38 cellular contexts compared by ENCODE assay signal in genomic region chr5:86780018-86780417, GRCh38.
"Had no signal": no experiment of that assay in that cellular context is flagged by ENCODE, and none has a peak within 500 bp of the region (broad histone marks: within the 10 kb centered on the region; RNA-seq: fewer than 3 reads in every experiment).

No MANE protein-coding gene starts in this region.

- H3K27ac ChIP-seq: adrenal gland, ascending aorta, body of pancreas, brain microvascular endothelial cell, breast epithelium, cardiac muscle cell had no signal

- H3K9me3 Mint-ChIP-seq: activated naive CD4-positive, alpha-beta T cell treated with anti-CD3 and anti-CD28 coated beads, Interleukin-2, amount 10 ng/mL, durations not matched to agents 7 days and 5 days; activated naive CD8-positive, alpha-beta T cell treated with anti-CD3 and anti-CD28 coated beads for 36 hours; activated naive CD8-positive, alpha-beta T cell treated with anti-CD3 and anti-CD28 coated beads, Interleukin-2, amount 10 ng/mL, durations not matched to agents 7 days and 5 days; activated T-cell treated with anti-CD3 and anti-CD28 coated beads, Interleukin-2, amount 50 U/mL, for 24 hours; activated T-cell treated with anti-CD3 and anti-CD28 coated beads, Interleukin-2, amount 50 U/mL, for 4 hours; activated T-helper 17 cell treated with anti-CD3 and anti-CD28 coated beads, Interleukin-2, amount 50 U/mL, for 72 hours; activated T-helper 2 cell treated with anti-CD3 and anti-CD28 coated beads, Interferon-gamma antibody, Interleukin-2, Interleukin-4, amounts not matched to agents 10 μg/mL and 5 μg/mL and 100 μg/mL, durations not matched to agents 14 hours and 24 hours and 36 hours had no signal

- H3K4me1 Mint-ChIP-seq: activated naive CD4-positive, alpha-beta T cell treated with anti-CD3 and anti-CD28 coated beads, Interleukin-2, amount 10 ng/mL, durations not matched to agents 7 days and 5 days; activated naive CD4-positive, alpha-beta T cell treated with anti-CD3 and anti-CD28 coated beads, Interleukin-2, amount 50 U/mL, for 24 hours; activated naive CD8-positive, alpha-beta T cell treated with anti-CD3 and anti-CD28 coated beads for 36 hours; activated naive CD8-positive, alpha-beta T cell treated with anti-CD3 and anti-CD28 coated beads, Interleukin-2, amount 10 ng/mL, durations not matched to agents 7 days and 5 days; activated naive CD8-positive, alpha-beta T cell treated with anti-CD3 and anti-CD28 coated beads, Interleukin-2, amount 50 U/mL, for 24 hours; activated T-helper 17 cell treated with anti-CD3 and anti-CD28 coated beads, Interleukin-2, amount 50 U/mL, for 72 hours; brain had no signal

- H3K9me3 ChIP-seq: adrenal gland, ascending aorta, body of pancreas had no signal

- ATAC-seq: activated naive CD4-positive, alpha-beta T cell treated with anti-CD3 and anti-CD28 coated beads, Interleukin-2, amount 50 U/mL, for 72 hours; activated naive CD8-positive, alpha-beta T cell treated with anti-CD3 and anti-CD28 coated beads, Interleukin-2, amount 50 U/mL, for 24 hours; activated T-cell treated with anti-CD3 and anti-CD28 coated beads, Interleukin-2, amount 50 U/mL, for 4 hours; activated T-cell treated with anti-CD3 and anti-CD28 coated beads, Interleukin-2, amount 50 U/mL, for 72 hours; activated T-helper 17 cell treated with anti-CD3 and anti-CD28 coated beads, Interleukin-2, amount 50 U/mL, for 72 hours; body of pancreas had no signal

- H3K36me3 ChIP-seq: adrenal gland, ascending aorta, brain microvascular endothelial cell, breast epithelium, cardiac muscle cell had no signal

- H3K4me1 ChIP-seq: adrenal gland, ascending aorta, body of pancreas, breast epithelium had no signal

- DNase-seq: activated effector memory CD4-positive, alpha-beta T cell treated with anti-CD3 and anti-CD28 coated beads, Interleukin-2, amount 50 U/mL, for 16 hours; activated effector memory CD4-positive, alpha-beta T cell treated with Interleukin-2 at 50 U/mL for 16 hours; activated gamma-delta T cell; activated gamma-delta T cell treated with Interleukin-2 at 50 U/mL for 16 hours; activated naive CD4-positive, alpha-beta T cell; activated naive CD4-positive, alpha-beta T cell treated with anti-CD3 and anti-CD28 coated beads for 36 hours; activated naive CD4-positive, alpha-beta T cell treated with anti-CD3 and anti-CD28 coated beads, Interleukin-2, amount 10 ng/mL, durations not matched to agents 7 days and 5 days; activated naive CD4-positive, alpha-beta T cell treated with anti-CD3 and anti-CD28 coated beads, Interleukin-2, amount 50 U/mL, for 16 hours; activated naive CD4-positive, alpha-beta T cell treated with Interleukin-2 at 50 U/mL for 16 hours; activated naive CD8-positive, alpha-beta T cell treated with anti-CD3 and anti-CD28 coated beads for 36 hours; activated naive CD8-positive, alpha-beta T cell treated with anti-CD3 and anti-CD28 coated beads, Interleukin-2, amount 10 ng/mL, durations not matched to agents 7 days and 5 days; activated naive CD8-positive, alpha-beta T cell treated with anti-CD3 and anti-CD28 coated beads, Interleukin-2, amount 50 U/mL, for 24 hours; activated T-cell treated with anti-CD3 and anti-CD28 coated beads, Interleukin-2, amount 50 U/mL, for 1 hour; activated T-cell treated with anti-CD3 and anti-CD28 coated beads, Interleukin-2, amount 50 U/mL, for 24 hours; activated T-cell treated with anti-CD3 and anti-CD28 coated beads, Interleukin-2, amount 50 U/mL, for 4 hours; activated T-cell treated with anti-CD3 and anti-CD28 coated beads, Interleukin-2, amount 50 U/mL, for 48 hours; activated T-cell treated with anti-CD3 and anti-CD28 coated beads, Interleukin-2, amount 50 U/mL, for 72 hours; adrenal gland; amniotic stem cell; amygdala; anterior cingulate cortex; aorta; body of pancreas; brain microvascular endothelial cell; caudate nucleus; central memory CD4-positive, alpha-beta T cell; cerebellar nuclear complex had no signal

- H3K4me3 Mint-ChIP-seq: activated naive CD4-positive, alpha-beta T cell treated with anti-CD3 and anti-CD28 coated beads for 36 hours; activated naive CD4-positive, alpha-beta T cell treated with anti-CD3 and anti-CD28 coated beads, Interleukin-2, amount 10 ng/mL, durations not matched to agents 7 days and 5 days; activated naive CD4-positive, alpha-beta T cell treated with anti-CD3 and anti-CD28 coated beads, Interleukin-2, amount 50 U/mL, for 24 hours; activated naive CD8-positive, alpha-beta T cell; activated naive CD8-positive, alpha-beta T cell treated with anti-CD3 and anti-CD28 coated beads for 36 hours; activated naive CD8-positive, alpha-beta T cell treated with anti-CD3 and anti-CD28 coated beads, Interleukin-2, amount 10 ng/mL, durations not matched to agents 7 days and 5 days; activated naive CD8-positive, alpha-beta T cell treated with anti-CD3 and anti-CD28 coated beads, Interleukin-2, amount 50 U/mL, for 24 hours; activated T-cell treated with anti-CD3 and anti-CD28 coated beads, Interleukin-2, amount 50 U/mL, for 24 hours; activated T-cell treated with anti-CD3 and anti-CD28 coated beads, Interleukin-2, amount 50 U/mL, for 4 hours; activated T-cell treated with anti-CD3 and anti-CD28 coated beads, Interleukin-2, amount 50 U/mL, for 72 hours; activated T-helper 17 cell treated with anti-CD3 and anti-CD28 coated beads, Interleukin-2, amount 50 U/mL, for 72 hours; brain had no signal

- H3K27ac Mint-ChIP-seq: activated naive CD4-positive, alpha-beta T cell treated with anti-CD3 and anti-CD28 coated beads for 36 hours; activated naive CD4-positive, alpha-beta T cell treated with anti-CD3 and anti-CD28 coated beads, Interleukin-2, amount 10 ng/mL, durations not matched to agents 7 days and 5 days; activated naive CD4-positive, alpha-beta T cell treated with anti-CD3 and anti-CD28 coated beads, Interleukin-2, amount 50 U/mL, for 24 hours; activated naive CD4-positive, alpha-beta T cell treated with anti-CD3 and anti-CD28 coated beads, Interleukin-2, amount 50 U/mL, for 72 hours; activated naive CD8-positive, alpha-beta T cell; activated naive CD8-positive, alpha-beta T cell treated with anti-CD3 and anti-CD28 coated beads for 36 hours; activated naive CD8-positive, alpha-beta T cell treated with anti-CD3 and anti-CD28 coated beads, Interleukin-2, amount 10 ng/mL, durations not matched to agents 7 days and 5 days; activated naive CD8-positive, alpha-beta T cell treated with anti-CD3 and anti-CD28 coated beads, Interleukin-2, amount 50 U/mL, for 24 hours; activated T-cell treated with anti-CD3 and anti-CD28 coated beads, Interleukin-2, amount 50 U/mL, for 24 hours; activated T-cell treated with anti-CD3 and anti-CD28 coated beads, Interleukin-2, amount 50 U/mL, for 72 hours; activated T-helper 17 cell treated with anti-CD3 and anti-CD28 coated beads, Interleukin-2, amount 50 U/mL, for 72 hours; activated T-helper 2 cell treated with anti-CD3 and anti-CD28 coated beads, Interferon-gamma antibody, Interleukin-2, Interleukin-4, amounts not matched to agents 10 μg/mL and 5 μg/mL and 100 μg/mL, durations not matched to agents 14 hours and 24 hours and 36 hours; brain had no signal

- H3K36me3 Mint-ChIP-seq: activated naive CD4-positive, alpha-beta T cell treated with anti-CD3 and anti-CD28 coated beads, Interleukin-2, amount 10 ng/mL, durations not matched to agents 7 days and 5 days; activated naive CD4-positive, alpha-beta T cell treated with anti-CD3 and anti-CD28 coated beads, Interleukin-2, amount 50 U/mL, for 24 hours; activated naive CD4-positive, alpha-beta T cell treated with anti-CD3 and anti-CD28 coated beads, Interleukin-2, amount 50 U/mL, for 72 hours; activated naive CD8-positive, alpha-beta T cell treated with anti-CD3 and anti-CD28 coated beads for 36 hours; activated naive CD8-positive, alpha-beta T cell treated with anti-CD3 and anti-CD28 coated beads, Interleukin-2, amount 10 ng/mL, durations not matched to agents 7 days and 5 days; brain had no signal

- FAIRE-seq: astrocyte, bronchial epithelial cell had no signal

- H3K27me3 Mint-ChIP-seq: activated naive CD4-positive, alpha-beta T cell treated with anti-CD3 and anti-CD28 coated beads, Interleukin-2, amount 10 ng/mL, durations not matched to agents 7 days and 5 days; activated naive CD8-positive, alpha-beta T cell treated with anti-CD3 and anti-CD28 coated beads, Interleukin-2, amount 10 ng/mL, durations not matched to agents 7 days and 5 days; activated naive CD8-positive, alpha-beta T cell treated with anti-CD3 and anti-CD28 coated beads, Interleukin-2, amount 50 U/mL, for 24 hours; activated T-cell treated with anti-CD3 and anti-CD28 coated beads, Interleukin-2, amount 50 U/mL, for 24 hours; brain had no signal

- H3K27me3 ChIP-seq: adrenal gland, ascending aorta, body of pancreas, brain microvascular endothelial cell, breast epithelium, cardiac muscle cell had no signal

- H3K4me3 ChIP-seq: adrenal gland, ascending aorta, body of pancreas, breast epithelium, cardiac muscle cell had no signal
